In the genomic region with DNA sequence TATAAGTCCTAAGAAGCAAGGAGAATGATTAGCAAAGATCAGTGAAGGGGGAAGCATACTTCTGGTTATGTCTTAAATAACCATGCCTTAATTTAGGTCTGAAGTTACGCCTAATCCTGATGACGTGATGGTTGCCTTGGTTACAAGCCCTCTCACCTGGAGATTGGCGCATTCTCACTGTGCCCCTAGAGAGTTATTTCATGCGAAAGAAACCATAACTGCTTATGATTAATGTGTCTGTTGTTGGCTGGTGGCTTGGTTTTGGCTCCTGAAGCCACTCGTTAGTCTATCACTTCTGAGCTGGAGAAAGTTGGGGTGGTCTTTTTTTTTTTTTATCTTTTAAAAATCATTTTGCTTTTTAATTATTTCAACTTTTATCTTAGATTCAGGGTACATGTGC, we compare ENCODE assay signal across 11 cellular contexts. TPM values are rescaled to one million over a fixed set of nuclear protein-coding genes. Genes with fewer than 3 reads are reported as not detected.
DNase-seq lines count a peak whose midpoint lies in the region; ATAC-seq and TF ChIP-seq lines count a peak whose summit lies in the region.
"Had no signal": no experiment of that assay in that cellular context is flagged by ENCODE, and none has a peak within 500 bp of the region (broad histone marks: within the 10 kb centered on the region; RNA-seq: fewer than 3 reads in every experiment).

No MANE protein-coding gene starts in this region.

- H2AFZ ChIP-seq in OCI-LY3 (ENCODE audit: low read depth, low read length), result no peak overlapping the region
- H2AFZ ChIP-seq in GM23338, result no peak overlapping the region

- H3F3A ChIP-seq in GM23338 (replicated peaks; ENCODE audit: low read depth), result no peaks in the 10 kb centered on the region

- DNase-seq in immature natural killer cell (no peak), activated gamma-delta T cell treated with Interleukin-2 at 50 U/mL for 16 hours (no peak), GM23338 (ENCODE audit: low spot score) (no peak)
- DNase-seq: activated CD4-positive, alpha-beta T cell treated with anti-CD3 and anti-CD28 coated beads for 36 hours; adrenal gland; IMR-90 had no signal

- no peak overlapping the region for H3K9ac ChIP-seq in OCI-LY3 (ENCODE audit: low read length)

- H3K4me1 Mint-ChIP-seq in immature natural killer cell, result no peaks in the 10 kb centered on the region
- peaks cover 37% of the 10 kb centered on the region for H3K4me1 Mint-ChIP-seq in GM23338

- H3K27me3 ChIP-seq in OCI-LY3 (ENCODE audit: low read depth, low read length), result peaks cover 68% of the 10 kb centered on the region
- no peaks in the 10 kb centered on the region for H3K27me3 ChIP-seq in gastroesophageal sphincter
- no peaks in the 10 kb centered on the region for H3K27me3 ChIP-seq in GM23338 (ENCODE audit: insufficient read depth)
- H3K27me3 ChIP-seq: adrenal gland had no signal

- H3K4me3 Mint-ChIP-seq in immature natural killer cell, result no peak overlapping the region
- no peak overlapping the region for H3K4me3 Mint-ChIP-seq in GM23338
- H3K4me3 Mint-ChIP-seq: activated CD4-positive, alpha-beta T cell treated with anti-CD3 and anti-CD28 coated beads for 36 hours had no signal

- H3K27ac ChIP-seq in OCI-LY3 (ENCODE audit: low read length), result no peak overlapping the region
- H3K27ac ChIP-seq in gastroesophageal sphincter, result no peak overlapping the region
- no peak overlapping the region for H3K27ac ChIP-seq in GM23338 (ENCODE audit: low read depth)
- H3K27ac ChIP-seq: adrenal gland had no signal

- no peaks in the 10 kb centered on the region for H3K9me2 ChIP-seq in GM23338 (ENCODE audit: insufficient read depth)

- TF ChIP-seq CTCF in OCI-LY3 (IDR thresholded peaks at IDR 0.05; ENCODE audit: low read depth, low read length) (no peak), gastroesophageal sphincter (IDR thresholded peaks at IDR 0.05) (no peak), GM23338 (conservative IDR thresholded peaks at IDR 0.05; ENCODE audit: low read depth in 2 of 2) (no peak)

- peaks cover 59% of the 10 kb centered on the region for H3K4me1 ChIP-seq in OCI-LY3 (ENCODE audit: low read length)
- H3K4me1 ChIP-seq in gastroesophageal sphincter, result no peaks in the 10 kb centered on the region
- peaks cover 36% of the 10 kb centered on the region for H3K4me1 ChIP-seq in GM23338 (ENCODE audit: insufficient read depth)
- H3K4me1 ChIP-seq: adrenal gland had no signal

- H3K27ac Mint-ChIP-seq in immature natural killer cell (no peak overlapping the region), GM23338 (no peak overlapping the region)
- H3K27ac Mint-ChIP-seq: activated CD4-positive, alpha-beta T cell treated with anti-CD3 and anti-CD28 coated beads for 36 hours had no signal

- H3K36me3 Mint-ChIP-seq in immature natural killer cell, result no peaks in the 10 kb centered on the region
- H3K36me3 Mint-ChIP-seq in GM23338 (ENCODE audit: low read depth), result peaks cover 20% of the 10 kb centered on the region; the same call in 2 of the 3 replicates

- TF ChIP-seq EP300 in gastroesophageal sphincter (IDR thresholded peaks at IDR 0.05), result no peak

- H3K79me2 ChIP-seq in OCI-LY3 (ENCODE audit: low read length) (no peaks in the 10 kb centered on the region), GM23338 (replicated peaks; ENCODE audit: insufficient read depth) (no peaks in the 10 kb centered on the region)

- ATAC-seq in GM18498 (IDR thresholded peaks at IDR 0.05; ENCODE audit: unreplicated experiment), result peak; percentile 64
- peak; percentile 68 for ATAC-seq in GM21423 (IDR thresholded peaks at IDR 0.05; ENCODE audit: unreplicated experiment)
- ATAC-seq in HG03460 (IDR thresholded peaks at IDR 0.05; ENCODE audit: unreplicated experiment), result peak; percentile 71
- ATAC-seq in gastroesophageal sphincter, result no peak
- ATAC-seq in GM23338, result no peak
- ATAC-seq: activated CD4-positive, alpha-beta T cell treated with anti-CD3 and anti-CD28 coated beads for 36 hours had no signal

- no peaks in the 10 kb centered on the region for H3K9me3 ChIP-seq in OCI-LY3 (ENCODE audit: insufficient read depth, low read length)
- H3K9me3 ChIP-seq in gastroesophageal sphincter, result no peaks in the 10 kb centered on the region
- H3K9me3 ChIP-seq: adrenal gland had no signal

- H3K27me3 Mint-ChIP-seq in immature natural killer cell (ENCODE audit: low read depth in 3 of 3), result peaks cover 2 to 4% (median 3%) of the 10 kb centered on the region in 3 donors
- H3K27me3 Mint-ChIP-seq in GM23338 (ENCODE audit: insufficient read depth, low read depth, poor library complexity), result peaks cover 5% of the 10 kb centered on the region

- TF ChIP-seq POLR2A in gastroesophageal sphincter (IDR thresholded peaks at IDR 0.05), result no peak

- H3K9me3 Mint-ChIP-seq in immature natural killer cell, result no peaks in the 10 kb centered on the region
- H3K9me3 Mint-ChIP-seq in GM23338, result no peaks in the 10 kb centered on the region

- H4K20me1 ChIP-seq in OCI-LY3 (ENCODE audit: insufficient read depth, low read length) (no peaks in the 10 kb centered on the region; the same call in 1 of the 2 replicates), GM23338 (replicated peaks; ENCODE audit: insufficient read depth) (no peaks in the 10 kb centered on the region)

- peak overlapping the region; percentile 34; the same call in 1 of the 2 replicates for H3K4me2 ChIP-seq in OCI-LY3 (ENCODE audit: low read length)
- H3K4me2 ChIP-seq in GM23338, result no peak overlapping the region

- H3K36me3 ChIP-seq in OCI-LY3 (replicated peaks; ENCODE audit: low read depth, low read length) (no peaks in the 10 kb centered on the region), gastroesophageal sphincter (no peaks in the 10 kb centered on the region), GM23338 (ENCODE audit: insufficient read depth) (no peaks in the 10 kb centered on the region)
- H3K36me3 ChIP-seq: adrenal gland had no signal

- H3K4me3 ChIP-seq in OCI-LY3 (ENCODE audit: low read length) (no peak overlapping the region; the same call in 1 of the 2 replicates), gastroesophageal sphincter (no peak overlapping the region), GM23338 (no peak overlapping the region)
- H3K4me3 ChIP-seq: adrenal gland had no signal

- WGBS in gastroesophageal sphincter (ENCODE audit: low coverage in 1 of 2), 2 donors, result 85 to 100% methylated on average over 2 to 5 of the region's 5 CpGs

TF ChIP-seq in GM23338, 12 proteins besides CTCF, POLR2A, EP300 and RAD21 (continues in another document):
- TF ChIP-seq ZNF114 (CRISPR knock-in tag; IDR thresholded peaks at IDR 0.05) (no peak), EZH2phosphoT487 (IDR thresholded peaks at IDR 0.05; ENCODE audit: unreplicated experiment) (no peak), JUNB (IDR thresholded peaks at IDR 0.05; ENCODE audit: unreplicated experiment) (no peak), STAT1 (IDR thresholded peaks at IDR 0.05; ENCODE audit: unreplicated experiment) (no peak)
- TF ChIP-seq, protein P1, sequence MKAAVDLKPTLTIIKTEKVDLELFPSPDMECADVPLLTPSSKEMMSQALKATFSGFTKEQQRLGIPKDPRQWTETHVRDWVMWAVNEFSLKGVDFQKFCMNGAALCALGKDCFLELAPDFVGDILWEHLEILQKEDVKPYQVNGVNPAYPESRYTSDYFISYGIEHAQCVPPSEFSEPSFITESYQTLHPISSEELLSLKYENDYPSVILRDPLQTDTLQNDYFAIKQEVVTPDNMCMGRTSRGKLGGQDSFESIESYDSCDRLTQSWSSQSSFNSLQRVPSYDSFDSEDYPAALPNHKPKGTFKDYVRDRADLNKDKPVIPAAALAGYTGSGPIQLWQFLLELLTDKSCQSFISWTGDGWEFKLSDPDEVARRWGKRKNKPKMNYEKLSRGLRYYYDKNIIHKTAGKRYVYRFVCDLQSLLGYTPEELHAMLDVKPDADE (IDR thresholded peaks at IDR 0.05), result no peak

RNA-seq across cellular contexts. Expression of a gene that starts 47.0 kb away (rescaled TPM):
- polyA plus RNA-seq in immature natural killer cell, result 10 to 100 TPM; 13.5 to 23.3 (median 16.8) TPM
- 1 to 10 TPM in 3 of 4 donors, under 1 TPM in 1; 0.31 to 7.5 (median 1.4) TPM for total RNA-seq in gastroesophageal sphincter
- total RNA-seq in GM23338 (2014; rRNA removed; shearing (Covaris generic)), result 7.3 and 25.4 TPM in 2 replicates
- polyA plus RNA-seq in GM23338 (2016; fragmentation: Nextera tagmentation; extraction: Ambion mirVana), result 3.8 and 5.6 TPM in 2 replicates
- polyA plus RNA-seq: IMR-90 had no signal

Comparison
In these comparisons a context has a peak if more than half of its experiments do, and no peak if none do; other contexts are left out.
1. ATAC-seq: peak in GM18498 (single experiment), GM21423 (single experiment) and HG03460 (single experiment); none in gastroesophageal sphincter (single experiment) and GM23338 (single experiment).